12 cellular contexts compared by ENCODE assay signal in the genomic region with DNA sequence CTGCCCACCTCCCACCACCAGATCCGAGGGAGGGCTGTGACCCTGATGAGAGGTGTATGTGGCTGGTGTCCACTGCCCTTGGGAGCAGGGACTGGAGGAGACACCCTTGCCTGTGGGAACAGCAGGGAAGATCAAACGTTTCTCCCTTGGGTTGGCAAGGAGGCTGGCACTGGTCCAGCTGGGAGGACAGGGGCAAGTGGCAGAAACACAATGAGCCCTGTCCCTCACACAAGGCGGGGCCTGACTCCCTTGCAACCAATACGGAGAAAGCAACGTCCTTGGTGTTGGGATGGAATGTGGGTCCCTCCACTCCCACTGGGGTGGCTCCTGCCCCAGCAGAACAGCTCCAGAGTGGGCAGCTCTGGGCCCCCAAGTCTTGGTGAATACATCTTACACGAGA. TPM values are rescaled to one million over a fixed set of nuclear protein-coding genes. Genes with fewer than 3 reads are reported as not detected.
DNase-seq lines count a peak whose midpoint lies in the region; ATAC-seq and TF ChIP-seq lines count a peak whose summit lies in the region.
"Had no signal": no experiment of that assay in that cellular context is flagged by ENCODE, and none has a peak within 500 bp of the region (broad histone marks: within the 10 kb centered on the region; RNA-seq: fewer than 3 reads in every experiment).

No MANE protein-coding gene starts in this region.

- H3K27ac Mint-ChIP-seq in effector memory CD8-positive, alpha-beta T cell: peak overlapping the region; percentile 90 to 97
- H3K27ac Mint-ChIP-seq in stimulated activated naive B cell treated with anti-CD40 and anti-IgM and Interleukin-4, amounts not matched to agents 10 μg/mL and 1 μg/mL and 100 μg/mL, for 72 hours: no peak overlapping the region

- no peak for TF ChIP-seq EP300 in neural cell (conservative IDR thresholded peaks at IDR 0.05; ENCODE audit: poor library complexity, severe bottlenecking)

- H3K27me3 ChIP-seq in BLaER1: no peaks in the 10 kb centered on the region
- H3K27me3 ChIP-seq in Loucy (ENCODE audit: insufficient read depth, low read length, poor library complexity, severe bottlenecking): no peaks in the 10 kb centered on the region
- H3K27me3 ChIP-seq in neural cell (ENCODE audit: insufficient read depth, low read depth, low read length): no peaks in the 10 kb centered on the region

- no peaks in the 10 kb centered on the region for H3K9me2 ChIP-seq in Loucy (replicated peaks; ENCODE audit: low read depth, low read length)
- H3K9me2 ChIP-seq in neural cell (ENCODE audit: insufficient read depth, low read length): no peaks in the 10 kb centered on the region

- no peak overlapping the region for H2AFZ ChIP-seq in Loucy (ENCODE audit: low read length)
- no peak overlapping the region for H2AFZ ChIP-seq in neural cell (ENCODE audit: low read depth, low read length)

- no peak for TF ChIP-seq CTCF in Loucy (conservative IDR thresholded peaks at IDR 0.05; ENCODE audit: low read length)
- no peak for TF ChIP-seq CTCF in neural cell (IDR thresholded peaks at IDR 0.05; ENCODE audit: poor library complexity, severe bottlenecking)

- H3K36me3 Mint-ChIP-seq in effector memory CD8-positive, alpha-beta T cell (ENCODE audit: insufficient read depth): no peaks in the 10 kb centered on the region
- H3K36me3 Mint-ChIP-seq in stimulated activated naive B cell treated with anti-CD40 and anti-IgM and Interleukin-4, amounts not matched to agents 10 μg/mL and 1 μg/mL and 100 μg/mL, for 72 hours: peaks cover 21 to 30% of the 10 kb centered on the region in 2 donors

- H3K4me3 Mint-ChIP-seq in effector memory CD8-positive, alpha-beta T cell: peak overlapping the region in 1 of 2 donors; percentile 79
- H3K4me3 Mint-ChIP-seq in stimulated activated naive B cell treated with anti-CD40 and anti-IgM and Interleukin-4, amounts not matched to agents 10 μg/mL and 1 μg/mL and 100 μg/mL, for 72 hours: no peak overlapping the region

- H3K4me1 ChIP-seq in BLaER1 (peaks cover 46% of the 10 kb centered on the region), Loucy (ENCODE audit: insufficient read depth, low read length, poor library complexity, severe bottlenecking) (peaks cover 37% of the 10 kb centered on the region)

- H3F3A ChIP-seq in Loucy (ENCODE audit: low read depth) (no peaks in the 10 kb centered on the region), neural cell (ENCODE audit: insufficient read depth, low read length, poor library complexity, severe bottlenecking) (no peaks in the 10 kb centered on the region)

- peaks cover 26 to 42% of the 10 kb centered on the region in 2 donors for H3K4me1 Mint-ChIP-seq in effector memory CD8-positive, alpha-beta T cell (ENCODE audit: low read depth in 2 of 2)
- peaks cover 34 to 51% of the 10 kb centered on the region in 2 donors for H3K4me1 Mint-ChIP-seq in stimulated activated naive B cell treated with anti-CD40 and anti-IgM and Interleukin-4, amounts not matched to agents 10 μg/mL and 1 μg/mL and 100 μg/mL, for 72 hours

- H3K27ac ChIP-seq in BLaER1 (peak overlapping the region; percentile 44), neural cell (ENCODE audit: low read length) (no peak overlapping the region)

- H3K9me3 Mint-ChIP-seq in effector memory CD8-positive, alpha-beta T cell: no peaks in the 10 kb centered on the region
- no peaks in the 10 kb centered on the region for H3K9me3 Mint-ChIP-seq in stimulated activated naive B cell treated with anti-CD40 and anti-IgM and Interleukin-4, amounts not matched to agents 10 μg/mL and 1 μg/mL and 100 μg/mL, for 72 hours
- H3K9me3 Mint-ChIP-seq: activated T-cell treated with anti-CD3 and anti-CD28 coated beads, Interleukin-2, amount 50 U/mL, for 4 hours; naive thymus-derived CD4-positive, alpha-beta T cell had no signal

- no peaks in the 10 kb centered on the region for H3K9me3 ChIP-seq in BLaER1
- no peaks in the 10 kb centered on the region for H3K9me3 ChIP-seq in Loucy (ENCODE audit: insufficient read depth, low read depth, low read length)
- no peaks in the 10 kb centered on the region for H3K9me3 ChIP-seq in neural cell (ENCODE audit: low read length)

- peak overlapping the region; percentile 94 for H3K4me2 ChIP-seq in BLaER1
- H3K4me2 ChIP-seq in Loucy (ENCODE audit: low read depth, low read length, poor library complexity, severe bottlenecking): peak overlapping the region; percentile 30
- no peak overlapping the region for H3K4me2 ChIP-seq in neural cell (ENCODE audit: low read length)

- H3K4me3 ChIP-seq in BLaER1 (no peak overlapping the region), Loucy (ENCODE audit: low read length, poor library complexity, severe bottlenecking) (no peak overlapping the region), neural cell (ENCODE audit: low read length) (peak overlapping the region; percentile 93)

- H3K27me3 Mint-ChIP-seq in effector memory CD8-positive, alpha-beta T cell: no peaks in the 10 kb centered on the region
- no peaks in the 10 kb centered on the region for H3K27me3 Mint-ChIP-seq in stimulated activated naive B cell treated with anti-CD40 and anti-IgM and Interleukin-4, amounts not matched to agents 10 μg/mL and 1 μg/mL and 100 μg/mL, for 72 hours
- H3K27me3 Mint-ChIP-seq: naive thymus-derived CD4-positive, alpha-beta T cell had no signal

- no peak for DNase-seq in effector memory CD8-positive, alpha-beta T cell
- DNase-seq in stimulated activated naive B cell treated with anti-CD40 and anti-IgM and Interleukin-4, amounts not matched to agents 10 μg/mL and 1 μg/mL and 100 μg/mL, for 72 hours: no peak
- no peak for DNase-seq in activated T-cell treated with anti-CD3 and anti-CD28 coated beads, Interleukin-2, amount 50 U/mL, for 1 hour
- DNase-seq in 8988T: no peak
- DNase-seq: KG1; naive thymus-derived CD4-positive, alpha-beta T cell; NCI-H748 treated with DMSO at 0.1 percent for 48 hours had no signal

- 0 out of 2 replicates have a peak overlapping the region, but pooled peaks have one; percentile 11 for H3K9ac ChIP-seq in BLaER1
- no peak overlapping the region for H3K9ac ChIP-seq in Loucy (ENCODE audit: low read depth, low read length, poor library complexity, severe bottlenecking)
- H3K9ac ChIP-seq in neural cell (ENCODE audit: low read length): no peak overlapping the region

- H3K36me3 ChIP-seq in BLaER1 (peaks cover 58% of the 10 kb centered on the region), Loucy (ENCODE audit: insufficient read depth, low read length) (no peaks in the 10 kb centered on the region), neural cell (ENCODE audit: insufficient read depth, low read length) (no peaks in the 10 kb centered on the region)

- TF ChIP-seq RAD21 in neural cell (conservative IDR thresholded peaks at IDR 0.05): no peak

- no peak for ATAC-seq in effector memory CD8-positive, alpha-beta T cell (replicated peaks)
- ATAC-seq in stimulated activated naive B cell treated with anti-CD40 and anti-IgM and Interleukin-4, amounts not matched to agents 10 μg/mL and 1 μg/mL and 100 μg/mL, for 72 hours (replicated peaks): no peak
- no peak for ATAC-seq in GM21717 (IDR thresholded peaks at IDR 0.05; ENCODE audit: unreplicated experiment)

- H4K20me1 ChIP-seq in BLaER1 (peaks cover 49% of the 10 kb centered on the region), Loucy (ENCODE audit: insufficient read depth, low read length, poor library complexity, severe bottlenecking) (peaks cover 15% of the 10 kb centered on the region), neural cell (ENCODE audit: insufficient read depth) (no peaks in the 10 kb centered on the region)

- H3K79me2 ChIP-seq in Loucy (ENCODE audit: insufficient read depth, low read length) (peaks cover 29% of the 10 kb centered on the region), neural cell (replicated peaks; ENCODE audit: insufficient read depth, low read length) (peaks cover 23% of the 10 kb centered on the region)

TF ChIP-seq in neural cell, 6 proteins besides CTCF, POLR2A, EP300 and RAD21:
- TF ChIP-seq, protein P1, sequence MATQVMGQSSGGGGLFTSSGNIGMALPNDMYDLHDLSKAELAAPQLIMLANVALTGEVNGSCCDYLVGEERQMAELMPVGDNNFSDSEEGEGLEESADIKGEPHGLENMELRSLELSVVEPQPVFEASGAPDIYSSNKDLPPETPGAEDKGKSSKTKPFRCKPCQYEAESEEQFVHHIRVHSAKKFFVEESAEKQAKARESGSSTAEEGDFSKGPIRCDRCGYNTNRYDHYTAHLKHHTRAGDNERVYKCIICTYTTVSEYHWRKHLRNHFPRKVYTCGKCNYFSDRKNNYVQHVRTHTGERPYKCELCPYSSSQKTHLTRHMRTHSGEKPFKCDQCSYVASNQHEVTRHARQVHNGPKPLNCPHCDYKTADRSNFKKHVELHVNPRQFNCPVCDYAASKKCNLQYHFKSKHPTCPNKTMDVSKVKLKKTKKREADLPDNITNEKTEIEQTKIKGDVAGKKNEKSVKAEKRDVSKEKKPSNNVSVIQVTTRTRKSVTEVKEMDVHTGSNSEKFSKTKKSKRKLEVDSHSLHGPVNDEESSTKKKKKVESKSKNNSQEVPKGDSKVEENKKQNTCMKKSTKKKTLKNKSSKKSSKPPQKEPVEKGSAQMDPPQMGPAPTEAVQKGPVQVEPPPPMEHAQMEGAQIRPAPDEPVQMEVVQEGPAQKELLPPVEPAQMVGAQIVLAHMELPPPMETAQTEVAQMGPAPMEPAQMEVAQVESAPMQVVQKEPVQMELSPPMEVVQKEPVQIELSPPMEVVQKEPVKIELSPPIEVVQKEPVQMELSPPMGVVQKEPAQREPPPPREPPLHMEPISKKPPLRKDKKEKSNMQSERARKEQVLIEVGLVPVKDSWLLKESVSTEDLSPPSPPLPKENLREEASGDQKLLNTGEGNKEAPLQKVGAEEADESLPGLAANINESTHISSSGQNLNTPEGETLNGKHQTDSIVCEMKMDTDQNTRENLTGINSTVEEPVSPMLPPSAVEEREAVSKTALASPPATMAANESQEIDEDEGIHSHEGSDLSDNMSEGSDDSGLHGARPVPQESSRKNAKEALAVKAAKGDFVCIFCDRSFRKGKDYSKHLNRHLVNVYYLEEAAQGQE (IDR thresholded peaks at IDR 0.05; ENCODE audit: borderline replicate concordance): no peak
- TF ChIP-seq MXI1 (conservative IDR thresholded peaks at IDR 0.05; ENCODE audit: poor library complexity, severe bottlenecking) (no peak), TAF1 (IDR thresholded peaks at IDR 0.05; ENCODE audit: low read depth) (no peak), SMC3 (conservative IDR thresholded peaks at IDR 0.05; ENCODE audit: poor library complexity) (no peak), EZH2 (IDR thresholded peaks at IDR 0.05; ENCODE audit: borderline replicate concordance, insufficient read depth, low read length, poor library complexity, severe bottlenecking) (no peak), POLR2AphosphoS5 (IDR thresholded peaks at IDR 0.05) (no peak)

RNA-seq across cellular contexts. Expression of a gene that starts 5.2 kb away (rescaled TPM):
- polyA plus RNA-seq in neural cell: 116 and 138 TPM in 2 replicates
- 84.5 and 95.7 TPM in 2 replicates for polyA minus RNA-seq in neural cell

RNA-seq across cellular contexts. Expression of a gene that starts 10.7 kb away (rescaled TPM):
- 88.8 and 106 TPM in 2 replicates for polyA plus RNA-seq in neural cell
- 28.6 and 35.3 TPM in 2 replicates for polyA minus RNA-seq in neural cell

RNA-seq across cellular contexts. Expression of a gene that starts 13.9 kb away (rescaled TPM):
- polyA plus RNA-seq in neural cell: 2.2 and 4.7 TPM in 2 replicates
- 3.2 and 3.6 TPM in 2 replicates for polyA minus RNA-seq in neural cell

RNA-seq across cellular contexts. Expression of a gene that starts 18.1 kb away (rescaled TPM):
- 8.8 and 9.1 TPM in 2 replicates for polyA plus RNA-seq in neural cell
- 2.7 and 6.1 TPM in 2 replicates for polyA minus RNA-seq in neural cell

RNA-seq across cellular contexts. Expression of a gene that starts 18.1 kb away (rescaled TPM):
- polyA plus RNA-seq in neural cell: 4.6 and 5.3 TPM in 2 replicates
- 7.1 and 8.6 TPM in 2 replicates for polyA minus RNA-seq in neural cell
